16 cellular contexts compared by ENCODE assay signal in genomic region chr13:101317986-101318523, GRCh38.
DNase-seq lines count a peak whose midpoint lies in the region; ATAC-seq and TF ChIP-seq lines count a peak whose summit lies in the region.
"Had no signal": no experiment of that assay in that cellular context is flagged by ENCODE, and none has a peak within 500 bp of the region (broad histone marks: within the 10 kb centered on the region; RNA-seq: fewer than 3 reads in every experiment).

No MANE protein-coding gene starts in this region.

- H3K36me3 ChIP-seq in mesenchymal stem cell (ENCODE audit: control insufficient read depth in 1 of 2, insufficient read depth in 2 of 2, low read depth in 1 of 2, low read length in 2 of 2) = peaks cover 0 to 2% of the 10 kb centered on the region in 2 experiments
- no peaks in the 10 kb centered on the region for H3K36me3 ChIP-seq in neuronal stem cell (replicated peaks in 1 of 2; ENCODE audit: control insufficient read depth in 2 of 2, insufficient read depth in 2 of 2, low read length in 2 of 2)
- no peaks in the 10 kb centered on the region for H3K36me3 ChIP-seq in heart left ventricle

- H4K8ac ChIP-seq in mesenchymal stem cell (ENCODE audit: low read length) (peak overlapping the region; percentile 77), neuronal stem cell (ENCODE audit: low read depth, low read length) (no peak overlapping the region)

- H3K14ac ChIP-seq in mesenchymal stem cell (ENCODE audit: low read length in 2 of 2) (peak overlapping the region in 1 of 2 experiments; percentile 65), neuronal stem cell (ENCODE audit: low read length) (no peak overlapping the region)

- intact Hi-C loops in heart left ventricle (cut with DNase I) = no loop called here

- H3K27ac ChIP-seq in mesenchymal stem cell (ENCODE audit: low read length, poor library complexity, severe bottlenecking) = no peak overlapping the region
- H3K27ac ChIP-seq in neuronal stem cell (replicated peaks; ENCODE audit: low read length) = no peak overlapping the region
- no peak overlapping the region for H3K27ac ChIP-seq in heart left ventricle
- H3K27ac ChIP-seq: GM23248 had no signal

- ATAC-seq in heart left ventricle = no peak

- no peak for TF ChIP-seq POLR2A in heart left ventricle (IDR thresholded peaks at IDR 0.05)

- no peaks in the 10 kb centered on the region for H3K4me1 Mint-ChIP-seq in activated CD4-positive, alpha-beta T cell treated with anti-CD3 and anti-CD28 coated beads, Interleukin-2, amount 10 ng/mL, durations not matched to agents 7 days and 5 days
- H3K4me1 Mint-ChIP-seq: CD4-positive, alpha-beta memory T cell had no signal

- H3K4me2 ChIP-seq in mesenchymal stem cell (ENCODE audit: low read length, poor library complexity, severe bottlenecking) (no peak overlapping the region), neuronal stem cell (ENCODE audit: insufficient read depth, low read length, poor library complexity, severe bottlenecking) (no peak overlapping the region)

- no peak overlapping the region for H3K27ac Mint-ChIP-seq in activated CD4-positive, alpha-beta T cell treated with anti-CD3 and anti-CD28 coated beads, Interleukin-2, amount 10 ng/mL, durations not matched to agents 7 days and 5 days
- H3K27ac Mint-ChIP-seq: CD4-positive, alpha-beta memory T cell had no signal

- H3K79me1 ChIP-seq in mesenchymal stem cell (replicated peaks; ENCODE audit: low read length, poor library complexity, severe bottlenecking) = no peaks in the 10 kb centered on the region
- H3K79me1 ChIP-seq in neuronal stem cell (ENCODE audit: low read depth, low read length) = no peaks in the 10 kb centered on the region

- H2BK12ac ChIP-seq in mesenchymal stem cell (ENCODE audit: low read length in 2 of 2) = peak overlapping the region in 1 of 2 experiments; percentile 31
- H2BK12ac ChIP-seq in neuronal stem cell (ENCODE audit: low read length) = no peak overlapping the region

- H3K27me3 ChIP-seq in mesenchymal stem cell (ENCODE audit: control insufficient read depth in 1 of 2, insufficient read depth in 1 of 2, low read length in 2 of 2) = no peaks in the 10 kb centered on the region
- H3K27me3 ChIP-seq in neuronal stem cell (ENCODE audit: control insufficient read depth in 3 of 3, insufficient read depth in 3 of 3, low read depth in 1 of 3, low read length in 3 of 3) = no peaks in the 10 kb centered on the region
- no peaks in the 10 kb centered on the region for H3K27me3 ChIP-seq in heart left ventricle

- H2BK15ac ChIP-seq in mesenchymal stem cell (ENCODE audit: low read depth, poor library complexity, severe bottlenecking) (no peak overlapping the region), neuronal stem cell (ENCODE audit: low read length) (peak overlapping the region; percentile 25)

- H3K4ac ChIP-seq in mesenchymal stem cell (ENCODE audit: low read depth in 1 of 2, low read length in 2 of 2) (no peak overlapping the region), neuronal stem cell (ENCODE audit: low read length) (no peak overlapping the region)

- H2AK5ac ChIP-seq in mesenchymal stem cell (ENCODE audit: low read length, severe bottlenecking) (no peak overlapping the region), neuronal stem cell (ENCODE audit: low read depth, low read length) (peak overlapping the region; percentile 47)

- H3K18ac ChIP-seq in mesenchymal stem cell (ENCODE audit: low read depth in 1 of 2, low read length in 2 of 2) (peak overlapping the region in 1 of 2 experiments; percentile 48), neuronal stem cell (ENCODE audit: low read length) (peak overlapping the region; percentile 5)

- POLR2A ChIA-PET in activated CD4-positive, alpha-beta T cell treated with anti-CD3 and anti-CD28 coated beads, Interleukin-2, amount 10 ng/mL, durations not matched to agents 7 days and 5 days (lab: Charles Lee) = no interaction called here

- no peaks in the 10 kb centered on the region for H3K9me3 Mint-ChIP-seq in activated CD4-positive, alpha-beta T cell treated with anti-CD3 and anti-CD28 coated beads, Interleukin-2, amount 10 ng/mL, durations not matched to agents 7 days and 5 days

- no peaks in the 10 kb centered on the region for H3K9me3 ChIP-seq in mesenchymal stem cell (ENCODE audit: control insufficient read depth, low read length)
- H3K9me3 ChIP-seq in neuronal stem cell (replicated peaks in 1 of 2; ENCODE audit: control insufficient read depth in 2 of 2, insufficient read depth in 1 of 2, low read depth in 1 of 2, low read length in 2 of 2) = no peaks in the 10 kb centered on the region
- H3K9me3 ChIP-seq in heart left ventricle = peaks cover 0 to 4% (median 0%) of the 10 kb centered on the region in 12 donors

- H3K9ac ChIP-seq in mesenchymal stem cell (ENCODE audit: low read length) = no peak overlapping the region
- H3K9ac ChIP-seq in neuronal stem cell (ENCODE audit: low read depth, low read length, poor library complexity) = peak overlapping the region; percentile 53
- H3K9ac ChIP-seq: GM23248 had no signal

- DNase-seq in RPMI7951 (ENCODE audit: low read depth) = peak; percentile 29
- DNase-seq in mesenchymal stem cell = no peak
- no peak for DNase-seq in neuronal stem cell (ENCODE audit: low spot score)
- DNase-seq in activated CD4-positive, alpha-beta T cell treated with anti-CD3 and anti-CD28 coated beads, Interleukin-2, amount 10 ng/mL, durations not matched to agents 7 days and 5 days = no peak
- no peak for DNase-seq in heart left ventricle
- DNase-seq in cortex of kidney (lab: John Stamatoyannopoulos, UW) = no peak
- DNase-seq: C1 segment of cervical spinal cord; Calu3; CD4-positive, alpha-beta memory T cell; COR-L47; DMS53; DMS79 treated with DMSO at 0.1 percent for 48 hours; GF-D8; GM23248; H7; HCEC 1CT had no signal

- no peaks in the 10 kb centered on the region for H3K27me3 Mint-ChIP-seq in activated CD4-positive, alpha-beta T cell treated with anti-CD3 and anti-CD28 coated beads, Interleukin-2, amount 10 ng/mL, durations not matched to agents 7 days and 5 days

- no peak overlapping the region for H3K4me3 ChIP-seq in mesenchymal stem cell (ENCODE audit: insufficient read depth in 1 of 2, low read depth in 1 of 2, low read length in 2 of 2)
- H3K4me3 ChIP-seq in neuronal stem cell (ENCODE audit: low read length in 2 of 2) = no peak overlapping the region
- no peak overlapping the region for H3K4me3 ChIP-seq in heart left ventricle
- H3K4me3 ChIP-seq: GM23248 had no signal

- H3K23ac ChIP-seq in mesenchymal stem cell (ENCODE audit: low read length in 2 of 2) = no peak overlapping the region
- H3K23ac ChIP-seq in neuronal stem cell (ENCODE audit: low read depth, low read length, poor library complexity) = no peak overlapping the region

- H4K91ac ChIP-seq in mesenchymal stem cell (ENCODE audit: low read length) = peak overlapping the region; percentile 52
- H4K91ac ChIP-seq in neuronal stem cell (ENCODE audit: low read depth, low read length, poor library complexity) = no peak overlapping the region

- no peak overlapping the region for H3K4me3 Mint-ChIP-seq in activated CD4-positive, alpha-beta T cell treated with anti-CD3 and anti-CD28 coated beads, Interleukin-2, amount 10 ng/mL, durations not matched to agents 7 days and 5 days
- H3K4me3 Mint-ChIP-seq: CD4-positive, alpha-beta memory T cell had no signal

- WGBS in mesenchymal stem cell = 85% methylated on average over 10 of the region's 10 CpGs
- no CpG with 5 or more reads among the region's 10 CpGs for WGBS in neuronal stem cell (ENCODE audit: extremely low coverage in 2 of 2, insufficient read length in 2 of 2, insufficient replicate concordance in 1 of 2), 2 donors
- WGBS in heart left ventricle, 4 donors = 70 to 86% (median 83%) methylated on average over 10 of the region's 10 CpGs

- no peak for TF ChIP-seq CTCF in heart left ventricle (IDR thresholded peaks at IDR 0.05)

- no peaks in the 10 kb centered on the region for H3K36me3 Mint-ChIP-seq in activated CD4-positive, alpha-beta T cell treated with anti-CD3 and anti-CD28 coated beads, Interleukin-2, amount 10 ng/mL, durations not matched to agents 7 days and 5 days (ENCODE audit: low read depth)
- H3K36me3 Mint-ChIP-seq: CD4-positive, alpha-beta memory T cell had no signal

- H2BK120ac ChIP-seq in mesenchymal stem cell (ENCODE audit: low read depth, low read length) = peak overlapping the region; percentile 85
- no peak overlapping the region for H2BK120ac ChIP-seq in neuronal stem cell (ENCODE audit: low read depth, low read length)

- H2BK5ac ChIP-seq in mesenchymal stem cell (ENCODE audit: low read depth, low read length, poor library complexity, severe bottlenecking) (no peak overlapping the region), neuronal stem cell (ENCODE audit: low read length) (no peak overlapping the region)

- H3K4me1 ChIP-seq in mesenchymal stem cell (ENCODE audit: control insufficient read depth, insufficient read depth, low read depth, low read length) = peaks cover 2% of the 10 kb centered on the region
- peaks cover 0 to 2% of the 10 kb centered on the region in 2 donors for H3K4me1 ChIP-seq in neuronal stem cell (ENCODE audit: control insufficient read depth in 2 of 2, insufficient read depth in 1 of 2, low read depth in 1 of 2, low read length in 2 of 2)
- no peaks in the 10 kb centered on the region for H3K4me1 ChIP-seq in heart left ventricle

- CTCF ChIA-PET in activated CD4-positive, alpha-beta T cell treated with anti-CD3 and anti-CD28 coated beads, Interleukin-2, amount 10 ng/mL, durations not matched to agents 7 days and 5 days (lab: Charles Lee) = no interaction called here

- H2AFZ ChIP-seq in mesenchymal stem cell (ENCODE audit: low read depth, low read length) = no peak overlapping the region
- H2AFZ ChIP-seq in neuronal stem cell (ENCODE audit: low read length) = no peak overlapping the region
- H2AFZ ChIP-seq: GM23248 had no signal
